In the genomic region with DNA sequence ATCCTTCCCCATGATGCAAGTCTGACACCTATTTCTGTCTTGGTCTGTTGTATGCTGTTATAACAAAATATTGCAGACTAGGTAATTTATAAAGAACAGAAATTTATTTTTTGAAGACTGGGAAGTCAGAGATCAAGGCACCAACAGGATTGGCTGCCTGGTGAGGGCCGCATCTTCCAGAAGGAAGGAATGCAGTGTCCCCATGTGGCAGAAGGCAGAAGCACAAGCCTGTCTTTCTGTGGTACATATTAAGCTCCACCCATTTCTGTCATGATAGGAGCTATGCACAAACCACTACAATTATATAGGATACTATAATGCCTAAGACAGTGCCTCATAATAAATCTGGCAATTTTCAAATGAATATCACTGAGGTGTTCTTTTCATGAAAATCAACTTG, we compare ENCODE assay signal across 9 cellular contexts.
DNase-seq lines count a peak whose midpoint lies in the region; ATAC-seq and TF ChIP-seq lines count a peak whose summit lies in the region.
"Had no signal": no experiment of that assay in that cellular context is flagged by ENCODE, and none has a peak within 500 bp of the region (broad histone marks: within the 10 kb centered on the region; RNA-seq: fewer than 3 reads in every experiment).

No MANE protein-coding gene starts in this region.

- H3K4me2 ChIP-seq in OCI-LY1 (ENCODE audit: low read length), result no peak overlapping the region

- intact Hi-C loops in activated CD4-positive, alpha-beta T cell treated with anti-CD3 and anti-CD28 coated beads, Interleukin-2, amount 10 ng/mL, durations not matched to agents 24 days and 14 days (cut with micrococcal nuclease), result no loop called here

- H3K36me3 Mint-ChIP-seq in activated CD4-positive, alpha-beta T cell treated with anti-CD3 and anti-CD28 coated beads, Interleukin-2, amount 10 ng/mL, durations not matched to agents 24 days and 14 days (ENCODE audit: low read depth), result no peaks in the 10 kb centered on the region

- H2AFZ ChIP-seq in OCI-LY1 (ENCODE audit: low read length), result no peak overlapping the region

- H3F3A ChIP-seq in OCI-LY1 (ENCODE audit: insufficient read depth, low read length), result no peaks in the 10 kb centered on the region

- H4K20me1 ChIP-seq in OCI-LY1 (ENCODE audit: insufficient read depth, low read length), result no peaks in the 10 kb centered on the region

- H3K27ac Mint-ChIP-seq in activated CD4-positive, alpha-beta T cell treated with anti-CD3 and anti-CD28 coated beads, Interleukin-2, amount 10 ng/mL, durations not matched to agents 24 days and 14 days, result no peak overlapping the region

- H3K9me3 ChIP-seq in OCI-LY1 (ENCODE audit: low read length), result no peaks in the 10 kb centered on the region

- H3K27ac ChIP-seq in 22Rv1, result no peak overlapping the region
- H3K27ac ChIP-seq in OCI-LY1 (ENCODE audit: low read depth, low read length, poor library complexity, severe bottlenecking), result no peak overlapping the region

- TF ChIP-seq CTCF in 22Rv1 (IDR thresholded peaks at IDR 0.05) (peak; percentile 73), OCI-LY1 (IDR thresholded peaks at IDR 0.05; ENCODE audit: low read length) (peak; percentile 43), fibroblast of mammary gland (conservative IDR thresholded peaks at IDR 0.05; ENCODE audit: control insufficient read depth, insufficient read depth, low read depth, low read length) (peak; percentile 48)

- peak; percentile 77 for ATAC-seq in GM18870 (IDR thresholded peaks at IDR 0.05; ENCODE audit: unreplicated experiment)
- no peak for ATAC-seq in GM18873 (IDR thresholded peaks at IDR 0.05; ENCODE audit: low FRiP score, unreplicated experiment)
- no peak for ATAC-seq in GM18867 (IDR thresholded peaks at IDR 0.05; ENCODE audit: unreplicated experiment)

- H3K4me3 ChIP-seq in OCI-LY1 (ENCODE audit: low read depth, low read length, poor library complexity, severe bottlenecking) (no peak overlapping the region), fibroblast of mammary gland (ENCODE audit: control insufficient read depth, low read depth, low read length) (no peak overlapping the region)

- no peaks in the 10 kb centered on the region for H3K4me1 ChIP-seq in OCI-LY1 (ENCODE audit: insufficient read depth, low read length, severe bottlenecking)

- no peaks in the 10 kb centered on the region for H3K9me2 ChIP-seq in OCI-LY1 (ENCODE audit: low read depth, low read length)

- no peaks in the 10 kb centered on the region for H3K36me3 ChIP-seq in OCI-LY1 (ENCODE audit: insufficient read depth, low read length)

- H3K27me3 Mint-ChIP-seq in activated CD4-positive, alpha-beta T cell treated with anti-CD3 and anti-CD28 coated beads, Interleukin-2, amount 10 ng/mL, durations not matched to agents 24 days and 14 days, result no peaks in the 10 kb centered on the region

- no peaks in the 10 kb centered on the region for H3K9me3 Mint-ChIP-seq in activated CD4-positive, alpha-beta T cell treated with anti-CD3 and anti-CD28 coated beads, Interleukin-2, amount 10 ng/mL, durations not matched to agents 24 days and 14 days

- H3K79me2 ChIP-seq in OCI-LY1 (ENCODE audit: insufficient read depth, low read length), result no peaks in the 10 kb centered on the region

- H3K27me3 ChIP-seq in OCI-LY1 (ENCODE audit: insufficient read depth, low read length), result no peaks in the 10 kb centered on the region

- no peak overlapping the region for H3K9ac ChIP-seq in OCI-LY1 (ENCODE audit: low read length)

- DNase-seq in fibroblast of mammary gland (ENCODE audit: low read depth) (peak; percentile 24), T-helper 1 cell (no peak)
- DNase-seq in activated CD4-positive, alpha-beta T cell treated with anti-CD3 and anti-CD28 coated beads, Interleukin-2, amount 10 ng/mL, durations not matched to agents 24 days and 14 days, result no peak
- DNase-seq: NCI-H1436 treated with DMSO at 0.1 percent for 48 hours had no signal

- H3K4me1 Mint-ChIP-seq in activated CD4-positive, alpha-beta T cell treated with anti-CD3 and anti-CD28 coated beads, Interleukin-2, amount 10 ng/mL, durations not matched to agents 24 days and 14 days, result no peaks in the 10 kb centered on the region

- no peak overlapping the region for H3K4me3 Mint-ChIP-seq in activated CD4-positive, alpha-beta T cell treated with anti-CD3 and anti-CD28 coated beads, Interleukin-2, amount 10 ng/mL, durations not matched to agents 24 days and 14 days
